In the genomic region with DNA sequence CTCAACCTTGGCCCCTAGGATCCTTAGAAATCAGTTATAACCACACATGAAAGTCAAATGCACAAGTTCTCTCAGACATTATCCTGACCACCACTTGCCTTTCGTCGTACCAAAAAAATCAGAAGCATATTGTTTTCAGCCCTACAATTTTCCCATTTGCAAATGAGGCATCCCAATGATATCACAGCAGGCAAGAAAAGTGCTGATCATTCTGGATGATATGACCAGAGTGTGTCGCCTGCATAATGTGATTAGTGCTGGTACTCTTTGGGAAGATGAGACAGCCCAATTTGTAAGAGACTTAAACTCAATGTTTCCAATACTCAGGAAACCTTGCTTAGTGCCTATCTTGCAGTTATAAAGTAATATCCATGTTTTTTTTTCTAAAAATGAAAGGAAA, we compare ENCODE assay signal across 1 cellular context.
TF ChIP-seq lines count a peak whose summit lies in the region.

No MANE protein-coding gene starts in this region.

TF ChIP-seq in K562, 482 proteins besides CTCF, POLR2A, EP300 and RAD21 (continued from another document):
- no peak for TF ChIP-seq POU5F1 (IDR thresholded peaks at IDR 0.05; ENCODE audit: borderline replicate concordance, low read depth, low read length, partially characterized antibody)
- TF ChIP-seq ZNF217 (CRISPR knock-in tag; IDR thresholded peaks at IDR 0.05) = no peak
- TF ChIP-seq PHB (CRISPR knock-in tag; IDR thresholded peaks at IDR 0.05) = no peak
- no peak for TF ChIP-seq ZNF41 (CRISPR knock-in tag; conservative IDR thresholded peaks at IDR 0.05)
- TF ChIP-seq, protein P1, sequence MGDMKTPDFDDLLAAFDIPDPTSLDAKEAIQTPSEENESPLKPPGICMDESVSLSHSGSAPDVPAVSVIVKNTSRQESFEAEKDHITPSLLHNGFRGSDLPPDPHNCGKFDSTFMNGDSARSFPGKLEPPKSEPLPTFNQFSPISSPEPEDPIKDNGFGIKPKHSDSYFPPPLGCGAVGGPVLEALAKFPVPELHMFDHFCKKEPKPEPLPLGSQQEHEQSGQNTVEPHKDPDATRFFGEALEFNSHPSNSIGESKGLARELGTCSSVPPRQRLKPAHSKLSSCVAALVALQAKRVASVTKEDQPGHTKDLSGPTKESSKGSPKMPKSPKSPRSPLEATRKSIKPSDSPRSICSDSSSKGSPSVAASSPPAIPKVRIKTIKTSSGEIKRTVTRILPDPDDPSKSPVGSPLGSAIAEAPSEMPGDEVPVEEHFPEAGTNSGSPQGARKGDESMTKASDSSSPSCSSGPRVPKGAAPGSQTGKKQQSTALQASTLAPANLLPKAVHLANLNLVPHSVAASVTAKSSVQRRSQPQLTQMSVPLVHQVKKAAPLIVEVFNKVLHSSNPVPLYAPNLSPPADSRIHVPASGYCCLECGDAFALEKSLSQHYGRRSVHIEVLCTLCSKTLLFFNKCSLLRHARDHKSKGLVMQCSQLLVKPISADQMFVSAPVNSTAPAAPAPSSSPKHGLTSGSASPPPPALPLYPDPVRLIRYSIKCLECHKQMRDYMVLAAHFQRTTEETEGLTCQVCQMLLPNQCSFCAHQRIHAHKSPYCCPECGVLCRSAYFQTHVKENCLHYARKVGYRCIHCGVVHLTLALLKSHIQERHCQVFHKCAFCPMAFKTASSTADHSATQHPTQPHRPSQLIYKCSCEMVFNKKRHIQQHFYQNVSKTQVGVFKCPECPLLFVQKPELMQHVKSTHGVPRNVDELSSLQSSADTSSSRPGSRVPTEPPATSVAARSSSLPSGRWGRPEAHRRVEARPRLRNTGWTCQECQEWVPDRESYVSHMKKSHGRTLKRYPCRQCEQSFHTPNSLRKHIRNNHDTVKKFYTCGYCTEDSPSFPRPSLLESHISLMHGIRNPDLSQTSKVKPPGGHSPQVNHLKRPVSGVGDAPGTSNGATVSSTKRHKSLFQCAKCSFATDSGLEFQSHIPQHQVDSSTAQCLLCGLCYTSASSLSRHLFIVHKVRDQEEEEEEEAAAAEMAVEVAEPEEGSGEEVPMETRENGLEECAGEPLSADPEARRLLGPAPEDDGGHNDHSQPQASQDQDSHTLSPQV (IDR thresholded peaks at IDR 0.05) = no peak
- TF ChIP-seq GTF2E2 (tag; IDR thresholded peaks at IDR 0.05) = no peak
